ENCODE assay signal across 22 cellular contexts in the genomic region with DNA sequence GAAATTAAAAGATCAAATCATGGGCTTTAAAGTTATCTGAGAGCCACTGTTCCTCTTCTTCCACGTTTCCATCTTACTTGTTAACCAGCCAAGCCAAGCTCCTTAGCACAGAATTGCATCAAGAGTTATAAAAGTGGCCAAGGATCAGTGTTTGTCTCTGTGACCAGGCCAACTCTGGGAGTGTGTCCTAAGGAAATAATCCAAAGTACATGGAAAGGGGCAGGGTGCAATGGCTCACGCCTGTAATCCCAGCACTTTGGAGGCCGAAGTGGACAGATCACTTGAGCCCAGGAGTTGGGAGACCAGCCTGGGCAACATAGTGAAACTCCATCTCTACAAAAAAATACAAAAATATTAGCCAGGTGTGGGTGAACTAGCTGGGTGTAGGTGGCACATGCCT.
"Had no signal": no experiment of that assay in that cellular context is flagged by ENCODE, and none has a peak within 500 bp of the region (broad histone marks: within the 10 kb centered on the region; RNA-seq: fewer than 3 reads in every experiment).

No MANE protein-coding gene starts in this region.

- ATAC-seq: activated naive CD8-positive, alpha-beta T cell treated with anti-CD3 and anti-CD28 coated beads, Interleukin-2, amount 50 U/mL, for 24 hours; left cardiac atrium; natural killer cell treated with Interleukin-12 subunit alpha and Interleukin-12 subunit beta and Interleukin-15 and Interleukin-18, amount 100 ng/mL, for 72 hours; WTC11 had no signal

- H3K27me3 ChIP-seq: vagina had no signal

- H3K36me3 ChIP-seq: vagina had no signal

- H3K4me1 ChIP-seq: parathyroid adenoma had no signal

- FAIRE-seq: islet of Langerhans had no signal

- H3K27ac ChIP-seq: parathyroid adenoma, vagina had no signal

- H3K4me3 ChIP-seq: lung, vagina had no signal

- H3K9me3 ChIP-seq: vagina had no signal

- DNase-seq: activated CD4-positive, alpha-beta memory T cell treated with anti-CD3 and anti-CD28 coated beads for 36 hours; activated CD4-positive, alpha-beta T cell treated with anti-CD3 and anti-CD28 coated beads for 4 hours; activated effector memory CD4-positive, alpha-beta T cell treated with anti-CD3 and anti-CD28 coated beads, Interleukin-2, amount 50 U/mL, for 16 hours; activated naive CD4-positive, alpha-beta T cell treated with anti-CD3 and anti-CD28 coated beads, Interleukin-2, amount 10 ng/mL, durations not matched to agents 7 days and 5 days; activated naive CD8-positive, alpha-beta T cell treated with anti-CD3 and anti-CD28 coated beads, Interleukin-2, amount 50 U/mL, for 24 hours; activated T-cell treated with anti-CD3 and anti-CD28 coated beads for 4 hours; dermis blood vessel endothelial cell; effector CD8-positive, alpha-beta T cell; erythroblast; foreskin fibroblast; glutamatergic neuron; hypothalamus; left cardiac atrium; stimulated activated CD4-positive, alpha-beta T cell treated with anti-CD3 and anti-CD28 coated beads, Interleukin-1b, Interleukin-23, amount 100 ng/mL, for 48 hours; T1000; trophoblast cell had no signal
